20 cellular contexts compared by ENCODE assay signal in the genomic region with DNA sequence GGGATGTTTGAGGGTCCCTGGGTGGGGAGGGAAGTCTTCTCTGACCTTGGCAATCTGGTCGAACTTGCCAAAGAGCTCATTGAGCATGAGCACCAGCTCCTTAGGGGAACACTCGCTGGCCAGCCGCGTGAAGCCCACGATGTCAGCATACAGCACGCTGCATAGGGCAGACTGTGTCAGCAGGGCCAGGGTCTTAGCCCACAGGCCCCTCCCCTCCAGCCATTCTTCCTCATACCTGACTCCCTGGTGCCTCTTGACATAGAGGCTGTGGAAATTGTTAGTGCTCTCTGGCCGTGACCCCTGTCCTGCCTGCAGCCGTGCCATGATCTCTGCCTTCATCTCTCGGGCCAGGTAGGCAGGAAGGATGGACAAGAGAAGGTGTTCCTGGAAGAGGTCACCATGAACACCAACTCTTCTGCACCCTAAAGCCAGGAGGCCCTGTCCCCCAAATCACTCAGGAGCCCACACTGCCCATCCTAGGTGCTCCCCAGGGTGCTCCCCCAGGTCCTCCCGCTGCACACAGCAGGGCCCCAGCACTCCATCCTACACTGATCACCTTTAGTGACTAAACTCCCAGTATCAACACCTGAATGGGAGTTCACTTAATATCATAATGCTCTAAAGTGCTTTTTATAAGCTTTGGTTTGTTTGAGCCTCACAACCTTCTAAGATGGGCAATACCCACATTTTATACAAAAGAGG. TPM values are rescaled to one million over a fixed set of nuclear protein-coding genes. Genes with fewer than 3 reads are reported as not detected.
"Had no signal": no experiment of that assay in that cellular context is flagged by ENCODE, and none has a peak within 500 bp of the region (broad histone marks: within the 10 kb centered on the region; RNA-seq: fewer than 3 reads in every experiment).

No MANE protein-coding gene starts in this region.

- DNase-seq: activated CD4-positive, alpha-beta T cell treated with anti-CD3 and anti-CD28 coated beads, Interleukin-2, amount 50 U/mL, for 4 hours; activated naive CD4-positive, alpha-beta T cell; activated naive CD8-positive, alpha-beta T cell treated with anti-CD3 and anti-CD28 coated beads for 36 hours; activated T-cell treated with anti-CD3 and anti-CD28 coated beads for 4 hours; body of pancreas; kidney glomerular epithelial cell; left ventricle myocardium inferior; mammary epithelial cell; pancreas; stimulated activated CD8-positive, alpha-beta memory T cell treated with anti-CD3 and anti-CD28 coated beads, Interleukin-4, amount 100 ng/mL, for 48 hours; stimulated activated naive CD4-positive, alpha-beta T cell treated with Interleukin-2 at 50 U/mL for 16 hours; SW 1271; uterus; WERI-Rb-1 had no signal

- ATAC-seq: heart left ventricle had no signal

- H3K4me3 Mint-ChIP-seq: activated T-helper 1 cell treated with anti-CD3 and anti-CD28 coated beads, Interleukin-12 subunit alpha, Interleukin-12 subunit beta, Interleukin-2, Interleukin-4 antibody, amounts not matched to agents 30 ng/mL and 10 ng/mL and 1 ng/mL, durations not matched to agents 14 hours and 24 hours and 36 hours had no signal

- H3K9me3 ChIP-seq: body of pancreas, heart left ventricle, left ventricle myocardium inferior, pancreas, tibial nerve, uterus had no signal

- H3K27ac ChIP-seq: body of pancreas, neural progenitor cell, pancreas, tibial nerve, uterus, WERI-Rb-1 had no signal

- H3K27ac Mint-ChIP-seq: neural progenitor cell had no signal

- H3K4me3 ChIP-seq: body of pancreas, pancreas, smooth muscle cell, uterus had no signal

- H3K36me3 Mint-ChIP-seq: neural progenitor cell had no signal

- H3K36me3 ChIP-seq: neural progenitor cell, pancreas, tibial nerve, uterus, WERI-Rb-1 had no signal

- H3K9me3 Mint-ChIP-seq: activated naive CD8-positive, alpha-beta T cell treated with anti-CD3 and anti-CD28 coated beads for 36 hours; activated T-helper 1 cell treated with anti-CD3 and anti-CD28 coated beads, Interleukin-12 subunit alpha, Interleukin-12 subunit beta, Interleukin-2, Interleukin-4 antibody, amounts not matched to agents 30 ng/mL and 10 ng/mL and 1 ng/mL, durations not matched to agents 14 hours and 24 hours and 36 hours had no signal

RNA-seq across cellular contexts. Expression of gene ADCY4, which starts 3.7 kb away (rescaled TPM):
- total RNA-seq: myocyte had no signal
- polyA plus RNA-seq: smooth muscle cell had no signal

RNA-seq across cellular contexts. Expression of gene RIPK3, which starts 8.7 kb away (rescaled TPM):
- total RNA-seq: myocyte had no signal
- polyA plus RNA-seq: smooth muscle cell had no signal

RNA-seq across cellular contexts. Expression of gene CIDEB, which starts 23.3 kb away (rescaled TPM):
- total RNA-seq: myocyte, smooth muscle cell had no signal
- polyA plus RNA-seq: smooth muscle cell had no signal
